11 cellular contexts compared by ENCODE assay signal in the genomic region with DNA sequence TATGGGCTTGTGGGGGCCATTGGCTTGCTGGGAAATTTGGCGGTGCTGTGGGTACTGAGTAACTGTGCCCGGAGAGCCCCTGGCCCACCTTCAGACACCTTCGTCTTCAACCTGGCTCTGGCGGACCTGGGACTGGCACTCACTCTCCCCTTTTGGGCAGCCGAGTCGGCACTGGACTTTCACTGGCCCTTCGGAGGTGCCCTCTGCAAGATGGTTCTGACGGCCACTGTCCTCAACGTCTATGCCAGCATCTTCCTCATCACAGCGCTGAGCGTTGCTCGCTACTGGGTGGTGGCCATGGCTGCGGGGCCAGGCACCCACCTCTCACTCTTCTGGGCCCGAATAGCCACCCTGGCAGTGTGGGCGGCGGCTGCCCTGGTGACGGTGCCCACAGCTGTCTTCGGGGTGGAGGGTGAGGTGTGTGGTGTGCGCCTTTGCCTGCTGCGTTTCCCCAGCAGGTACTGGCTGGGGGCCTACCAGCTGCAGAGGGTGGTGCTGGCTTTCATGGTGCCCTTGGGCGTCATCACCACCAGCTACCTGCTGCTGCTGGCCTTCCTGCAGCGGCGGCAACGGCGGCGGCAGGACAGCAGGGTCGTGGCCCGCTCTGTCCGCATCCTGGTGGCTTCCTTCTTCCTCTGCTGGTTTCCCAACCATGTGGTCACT. TPM values are rescaled to one million over a fixed set of nuclear protein-coding genes. Genes with fewer than 3 reads are reported as not detected.
DNase-seq lines count a peak whose midpoint lies in the region; ATAC-seq and TF ChIP-seq lines count a peak whose summit lies in the region.
"Had no signal": no experiment of that assay in that cellular context is flagged by ENCODE, and none has a peak within 500 bp of the region (broad histone marks: within the 10 kb centered on the region; RNA-seq: fewer than 3 reads in every experiment).

No MANE protein-coding gene starts in this region.

- H3K27ac Mint-ChIP-seq in activated T-cell treated with anti-CD3 and anti-CD28 coated beads, Interleukin-2, amount 50 U/mL, for 24 hours: peak overlapping the region; percentile 90
- H3K27ac Mint-ChIP-seq in T-helper 17 cell: peak overlapping the region; percentile 19

- H3K27ac ChIP-seq in gastroesophageal sphincter: peak overlapping the region in 3 of 4 donors; percentile 42 to 74 (median 59)
- H3K27ac ChIP-seq in stomach: peak overlapping the region; percentile 76 to 89 (median 81)

- ATAC-seq in T-helper 17 cell (no peak), gastroesophageal sphincter (no peak), GM19395 (IDR thresholded peaks at IDR 0.05; ENCODE audit: unreplicated experiment) (no peak), HG03039 (IDR thresholded peaks at IDR 0.05; ENCODE audit: unreplicated experiment) (no peak)

- H3K27me3 ChIP-seq in gastroesophageal sphincter (no peaks in the 10 kb centered on the region), stomach (no peaks in the 10 kb centered on the region)
- H3K27me3 ChIP-seq: BE2C had no signal

- no peaks in the 10 kb centered on the region for H3K27me3 Mint-ChIP-seq in activated T-cell treated with anti-CD3 and anti-CD28 coated beads, Interleukin-2, amount 50 U/mL, for 24 hours
- no peaks in the 10 kb centered on the region for H3K27me3 Mint-ChIP-seq in T-helper 17 cell

- TF ChIP-seq CTCF in gastroesophageal sphincter (IDR thresholded peaks at IDR 0.05): no peak
- no peak for TF ChIP-seq CTCF in stomach (IDR thresholded peaks at IDR 0.05)

- no peaks in the 10 kb centered on the region for H3K9me3 ChIP-seq in T-helper 17 cell (ENCODE audit: control insufficient read depth, low read length, poor library complexity, severe bottlenecking)
- no peaks in the 10 kb centered on the region for H3K9me3 ChIP-seq in gastroesophageal sphincter
- no peaks in the 10 kb centered on the region for H3K9me3 ChIP-seq in stomach
- H3K9me3 ChIP-seq: BE2C had no signal

- H3K4me1 ChIP-seq in gastroesophageal sphincter (peaks cover 0 to 82% (median 33%) of the 10 kb centered on the region in 3 donors), stomach (peaks cover 33 to 91% (median 63%) of the 10 kb centered on the region in 4 donors)

- DNase-seq in activated T-cell treated with anti-CD3 and anti-CD28 coated beads, Interleukin-2, amount 50 U/mL, for 24 hours: no peak
- no peak for DNase-seq in activated T-cell treated with anti-CD3 and anti-CD28 coated beads, Interleukin-2, amount 50 U/mL, for 1 hour
- no peak for DNase-seq in T-helper 17 cell
- DNase-seq in stomach: no peak
- no peak for DNase-seq in NOMO-1 (lab: John Stamatoyannopoulos, UW; ENCODE audit: unreplicated experiment in 2 of 2)
- DNase-seq: activated CD4-positive, alpha-beta T cell treated with anti-CD3 and anti-CD28 coated beads, Interleukin-2, amount 50 U/mL, for 4 hours; BE2C; cortex of kidney had no signal

- H3K36me3 ChIP-seq in gastroesophageal sphincter (peaks cover 0 to 11% of the 10 kb centered on the region in 2 donors), stomach (peaks cover 0 to 13% (median 8%) of the 10 kb centered on the region in 4 donors)
- H3K36me3 ChIP-seq: BE2C had no signal

- no peaks in the 10 kb centered on the region for H3K9me3 Mint-ChIP-seq in activated T-cell treated with anti-CD3 and anti-CD28 coated beads, Interleukin-2, amount 50 U/mL, for 24 hours

- TF ChIP-seq POLR2A in gastroesophageal sphincter (IDR thresholded peaks at IDR 0.05) (no peak), stomach (IDR thresholded peaks at IDR 0.05) (no peak)

- WGBS in gastroesophageal sphincter (ENCODE audit: low coverage in 1 of 2), 2 donors: 60 to 100% methylated on average over 2 of the region's 29 CpGs
- WGBS in stomach, 5 donors: 78 to 90% (median 81%) methylated on average over 20 to 29 of the region's 29 CpGs

- intact Hi-C loops in stomach (cut with DNase I; ENCODE audit: low total_unique reads): loop anchor here (5.0 kb wide), 1 partner anchor 50 kb away; no protein-coding TSS in a partner anchor

- no peak overlapping the region for H3K4me3 Mint-ChIP-seq in activated T-cell treated with anti-CD3 and anti-CD28 coated beads, Interleukin-2, amount 50 U/mL, for 24 hours
- peak overlapping the region; percentile 12 for H3K4me3 Mint-ChIP-seq in T-helper 17 cell

- peaks cover 71% of the 10 kb centered on the region for H3K4me1 Mint-ChIP-seq in activated T-cell treated with anti-CD3 and anti-CD28 coated beads, Interleukin-2, amount 50 U/mL, for 24 hours (ENCODE audit: low read depth)
- peaks cover 48% of the 10 kb centered on the region for H3K4me1 Mint-ChIP-seq in T-helper 17 cell

- peaks cover 28% of the 10 kb centered on the region for H3K36me3 Mint-ChIP-seq in activated T-cell treated with anti-CD3 and anti-CD28 coated beads, Interleukin-2, amount 50 U/mL, for 24 hours (ENCODE audit: low read depth)
- no peaks in the 10 kb centered on the region for H3K36me3 Mint-ChIP-seq in T-helper 17 cell (ENCODE audit: low read depth)

- H3K4me3 ChIP-seq in gastroesophageal sphincter: no peak overlapping the region
- H3K4me3 ChIP-seq in stomach: no peak overlapping the region

- TF ChIP-seq EP300 in gastroesophageal sphincter (IDR thresholded peaks at IDR 0.05): no peak
- TF ChIP-seq EP300 in stomach (IDR thresholded peaks at IDR 0.05): no peak

RNA-seq across cellular contexts. Expression of gene RXFP4, which starts 0.5 kb away (rescaled TPM):
- total RNA-seq in T-helper 17 cell: not detected
- under 1 TPM in 1 of 4 donors, not detected in 3; 0.27 TPM for total RNA-seq in gastroesophageal sphincter
- 10 to 100 TPM in 1 of 5 donors, not detected in 4; 50.4 TPM for total RNA-seq in stomach
- polyA plus RNA-seq in stomach: not detected

RNA-seq across cellular contexts. Expression of gene KHDC4, which starts 7.8 kb away (rescaled TPM):
- total RNA-seq in T-helper 17 cell (10 to 100 TPM; 59.9 to 63.1 TPM), gastroesophageal sphincter (10 to 100 TPM; 20.4 to 57.4 (median 34.6) TPM), stomach (100 to 1,000 TPM in 2 of 5 donors, 10 to 100 TPM in 3; 49.2 to 126 (median 78.4) TPM)
- 10 to 100 TPM in 1 of 3 donors, 1 to 10 TPM in 2; 4.9 to 26.1 (median 9.3) TPM for polyA plus RNA-seq in stomach

RNA-seq across cellular contexts. Expression of gene RIT1, which starts 30.8 kb away (rescaled TPM):
- 10 to 100 TPM; 47.8 to 64.6 TPM for total RNA-seq in T-helper 17 cell
- total RNA-seq in gastroesophageal sphincter: 10 to 100 TPM; 25.0 to 37.1 (median 30.0) TPM
- total RNA-seq in stomach: 100 to 1,000 TPM in 1 of 5 donors, 10 to 100 TPM in 3, not detected in 1; 23.9 to 108 (median 48.2) TPM
- 10 to 100 TPM; 13.1 to 14.1 (median 13.8) TPM for polyA plus RNA-seq in stomach

RNA-seq across cellular contexts. Expression of gene ARHGEF2, which starts 36.4 kb away (rescaled TPM):
- 100 to 1,000 TPM in 1 of 2 donors, 10 to 100 TPM in 1; 86.1 to 123 TPM for total RNA-seq in T-helper 17 cell
- 10 to 100 TPM; 69.7 to 94.0 (median 82.6) TPM for total RNA-seq in gastroesophageal sphincter
- total RNA-seq in stomach: 100 to 1,000 TPM in 3 of 5 donors, 10 to 100 TPM in 2; 34.8 to 376 (median 180) TPM
- polyA plus RNA-seq in stomach: 10 to 100 TPM; 20.4 to 27.6 (median 24.7) TPM
